19 cellular contexts compared by ENCODE assay signal in the genomic region with DNA sequence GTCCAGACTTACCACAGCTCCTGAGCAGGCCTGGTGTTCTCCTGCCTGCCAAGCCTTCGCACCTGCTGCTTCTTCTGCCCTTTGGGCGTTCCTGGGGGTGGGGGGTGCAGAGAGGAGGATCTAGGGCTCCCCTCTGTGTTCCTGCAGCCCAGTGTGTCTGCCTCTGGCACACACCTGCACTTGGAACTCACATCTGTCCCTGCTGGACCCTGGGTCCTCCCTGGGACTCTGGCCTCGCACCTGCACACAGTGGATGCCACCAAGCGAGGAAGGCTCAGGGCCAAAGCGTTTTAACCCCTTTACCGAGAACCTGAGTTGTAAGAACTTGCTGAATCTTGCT.
DNase-seq lines count a peak whose midpoint lies in the region; ATAC-seq and TF ChIP-seq lines count a peak whose summit lies in the region.
"Had no signal": no experiment of that assay in that cellular context is flagged by ENCODE, and none has a peak within 500 bp of the region (broad histone marks: within the 10 kb centered on the region; RNA-seq: fewer than 3 reads in every experiment).

No MANE protein-coding gene starts in this region.

- intact Hi-C loops in activated CD8-positive, alpha-beta T cell treated with anti-CD3 and anti-CD28 coated beads for 36 hours (cut with micrococcal nuclease), result loop anchor here (10.0 kb wide), 1 partner anchor 142 kb away; no protein-coding TSS in a partner anchor
- intact Hi-C loops in lower leg skin (cut with DNase I; ENCODE audit: low total_unique reads), result loop anchor here (5.0 kb wide), 1 partner anchor 160 kb away; no protein-coding TSS in a partner anchor

- no peaks in the 10 kb centered on the region for H3K9me3 Mint-ChIP-seq in activated CD8-positive, alpha-beta T cell treated with anti-CD3 and anti-CD28 coated beads, Interleukin-2, amount 10 ng/mL, durations not matched to agents 7 days and 5 days (ENCODE audit: insufficient read depth)
- no peaks in the 10 kb centered on the region for H3K9me3 Mint-ChIP-seq in activated CD8-positive, alpha-beta T cell treated with anti-CD3 and anti-CD28 coated beads for 36 hours
- H3K9me3 Mint-ChIP-seq: CD8-positive, alpha-beta memory T cell; T-cell had no signal

- peaks cover 15% of the 10 kb centered on the region for H3K27me3 Mint-ChIP-seq in activated CD8-positive, alpha-beta T cell treated with anti-CD3 and anti-CD28 coated beads, Interleukin-2, amount 10 ng/mL, durations not matched to agents 7 days and 5 days (ENCODE audit: low read depth)
- H3K27me3 Mint-ChIP-seq in activated CD8-positive, alpha-beta T cell treated with anti-CD3 and anti-CD28 coated beads for 36 hours, result peaks cover 4% of the 10 kb centered on the region

- TF ChIP-seq POLR2A in lower leg skin (IDR thresholded peaks at IDR 0.05), result no peak

- H3K4me3 ChIP-seq in lower leg skin (ENCODE audit: low read depth, poor library complexity, severe bottlenecking), result no peak overlapping the region
- H3K4me3 ChIP-seq: Peyer's patch, SK-N-MC had no signal

- no peak for TF ChIP-seq CTCF in activated CD8-positive, alpha-beta T cell treated with anti-CD3 and anti-CD28 coated beads for 36 hours (IDR thresholded peaks at IDR 0.05)
- no peak for TF ChIP-seq CTCF in lower leg skin (IDR thresholded peaks at IDR 0.05)

- no peaks in the 10 kb centered on the region for H3K36me3 Mint-ChIP-seq in activated CD8-positive, alpha-beta T cell treated with anti-CD3 and anti-CD28 coated beads, Interleukin-2, amount 10 ng/mL, durations not matched to agents 7 days and 5 days (ENCODE audit: low read depth)
- H3K36me3 Mint-ChIP-seq in activated CD8-positive, alpha-beta T cell treated with anti-CD3 and anti-CD28 coated beads for 36 hours (ENCODE audit: low read depth), result no peaks in the 10 kb centered on the region
- H3K36me3 Mint-ChIP-seq: CD8-positive, alpha-beta memory T cell; T-cell had no signal

- DNase-seq in activated CD8-positive, alpha-beta T cell treated with anti-CD3 and anti-CD28 coated beads, Interleukin-2, amount 10 ng/mL, durations not matched to agents 7 days and 5 days, result peak; percentile 15
- DNase-seq in activated CD8-positive, alpha-beta T cell treated with anti-CD3 and anti-CD28 coated beads for 36 hours, result no peak
- DNase-seq in ELF-1 (ENCODE audit: low read depth, low spot score) (peak; percentile 0), NAMALWA (ENCODE audit: low spot score) (peak; percentile 52), lower leg skin (ENCODE audit: low spot score in 2 of 2) (peak; percentile 3 to 75), NCI-H1694 treated with DMSO at 0.1 percent for 48 hours (lab: John Stamatoyannopoulos, UW) (no peak), A172 (ENCODE audit: low spot score) (no peak)
- DNase-seq: C1 segment of cervical spinal cord; CD8-positive, alpha-beta memory T cell; DMS53; KG1; MV-4-11; NCI-H1417; NCI-H1930; Peyer's patch; Right ventricle myocardium superior; T-cell had no signal

- CTCF ChIA-PET in activated CD8-positive, alpha-beta T cell treated with anti-CD3 and anti-CD28 coated beads, Interleukin-2, amount 10 ng/mL, durations not matched to agents 7 days and 5 days (lab: Charles Lee), result interaction anchor here (1.5 kb wide), 1 partner anchor 271 kb away, joined by 3 read pairs; no protein-coding TSS in a partner anchor
- CTCF ChIA-PET in activated CD8-positive, alpha-beta T cell treated with anti-CD3 and anti-CD28 coated beads for 36 hours (lab: Charles Lee), result interaction anchor here (0.7 kb wide), 1 partner anchor 159 kb away, joined by 3 read pairs; no protein-coding TSS in a partner anchor

- POLR2A ChIA-PET in activated CD8-positive, alpha-beta T cell treated with anti-CD3 and anti-CD28 coated beads, Interleukin-2, amount 10 ng/mL, durations not matched to agents 7 days and 5 days (lab: Charles Lee), result interaction anchor here (1.0 kb wide), 1 partner anchor 8 kb away, joined by 3 read pairs; no protein-coding TSS in a partner anchor
- POLR2A ChIA-PET in activated CD8-positive, alpha-beta T cell treated with anti-CD3 and anti-CD28 coated beads for 36 hours (lab: Charles Lee), result no interaction called here

- no peak for ATAC-seq in activated CD8-positive, alpha-beta T cell treated with anti-CD3 and anti-CD28 coated beads, Interleukin-2, amount 10 ng/mL, durations not matched to agents 7 days and 5 days
- ATAC-seq in activated CD8-positive, alpha-beta T cell treated with anti-CD3 and anti-CD28 coated beads for 36 hours, result no peak
- no peak for ATAC-seq in HG03175 (IDR thresholded peaks at IDR 0.05; ENCODE audit: unreplicated experiment)
- ATAC-seq: T-cell had no signal

- peaks cover 9% of the 10 kb centered on the region for H3K4me1 Mint-ChIP-seq in activated CD8-positive, alpha-beta T cell treated with anti-CD3 and anti-CD28 coated beads, Interleukin-2, amount 10 ng/mL, durations not matched to agents 7 days and 5 days (ENCODE audit: low read depth)
- H3K4me1 Mint-ChIP-seq in activated CD8-positive, alpha-beta T cell treated with anti-CD3 and anti-CD28 coated beads for 36 hours (ENCODE audit: low read depth), result peaks cover 8% of the 10 kb centered on the region

- WGBS in lower leg skin, 2 donors, result 55 to 68% methylated on average over 6 of the region's 6 CpGs

- H3K27ac Mint-ChIP-seq in activated CD8-positive, alpha-beta T cell treated with anti-CD3 and anti-CD28 coated beads, Interleukin-2, amount 10 ng/mL, durations not matched to agents 7 days and 5 days, result no peak overlapping the region
- no peak overlapping the region for H3K27ac Mint-ChIP-seq in activated CD8-positive, alpha-beta T cell treated with anti-CD3 and anti-CD28 coated beads for 36 hours

- H3K4me3 Mint-ChIP-seq in activated CD8-positive, alpha-beta T cell treated with anti-CD3 and anti-CD28 coated beads, Interleukin-2, amount 10 ng/mL, durations not matched to agents 7 days and 5 days, result no peak overlapping the region
- H3K4me3 Mint-ChIP-seq in activated CD8-positive, alpha-beta T cell treated with anti-CD3 and anti-CD28 coated beads for 36 hours, result no peak overlapping the region
- H3K4me3 Mint-ChIP-seq: CD8-positive, alpha-beta memory T cell; T-cell had no signal

Comparison
In these comparisons a context has a peak if more than half of its experiments do, and no peak if none do; other contexts are left out.
1. DNase-seq: peak in activated CD8-positive, alpha-beta T cell treated with anti-CD3 and anti-CD28 coated beads, Interleukin-2, amount 10 ng/mL, durations not matched to agents 7 days and 5 days (single experiment), ELF-1 (single experiment), NAMALWA (single experiment) and lower leg skin (2 of 2); none in activated CD8-positive, alpha-beta T cell treated with anti-CD3 and anti-CD28 coated beads for 36 hours (single experiment), NCI-H1694 treated with DMSO at 0.1 percent for 48 hours (single experiment) and A172 (single experiment).